Comparison of ENCODE assay signal across 9 cellular contexts in the genomic region with DNA sequence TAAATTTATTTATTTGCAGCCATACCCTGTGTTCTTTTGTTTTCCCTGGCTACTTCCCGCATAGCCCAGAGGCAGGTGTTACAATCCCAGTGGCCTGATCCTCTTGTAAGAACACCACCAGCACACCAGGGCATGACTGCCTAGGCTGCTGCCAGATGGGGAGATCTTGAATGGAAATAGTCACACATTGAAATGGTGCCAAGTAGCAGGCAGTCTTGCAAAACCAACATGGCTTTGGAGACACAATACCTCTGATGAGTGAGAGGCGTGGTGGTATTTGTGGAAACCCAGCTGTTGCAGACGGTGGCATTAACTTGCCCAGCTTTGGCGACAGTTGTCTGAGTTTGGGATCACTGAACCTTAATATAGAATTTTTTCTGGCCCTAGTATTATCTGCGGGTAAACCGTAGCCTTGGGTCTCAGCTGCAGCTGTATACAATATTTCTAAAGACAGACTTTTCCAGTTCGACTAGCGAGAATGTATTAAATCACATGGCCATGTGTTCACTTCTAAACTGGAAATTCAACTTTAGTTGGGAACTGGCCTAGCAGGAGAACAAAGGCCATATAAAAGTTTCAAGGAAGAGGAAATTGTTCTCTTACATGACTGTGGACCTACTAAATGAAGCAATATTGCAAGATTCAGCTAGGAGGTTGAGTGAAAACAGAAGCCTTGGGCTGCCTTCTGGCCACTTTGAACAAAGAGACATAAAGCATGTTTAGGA.
DNase-seq lines count a peak whose midpoint lies in the region.
"Had no signal": no experiment of that assay in that cellular context is flagged by ENCODE, and none has a peak within 500 bp of the region (broad histone marks: within the 10 kb centered on the region; RNA-seq: fewer than 3 reads in every experiment).

No MANE protein-coding gene starts in this region.

- in situ Hi-C loops in ACHN (cut with HindIII; ENCODE audit: low pct_ligation_motif_present, low pct_unique_long_range_greater_than_20kb, low sequenced_read_pairs), result no loop called here

- DNase-seq in Jurkat, Clone E6-1 (ENCODE audit: low read depth, low spot score), result peak; percentile 12
- DNase-seq in NCI-H510A (lab: John Stamatoyannopoulos, UW), result peak; percentile 66
- DNase-seq in epithelial cell of prostate (ENCODE audit: low read depth, low spot score), result peak; percentile 87
- peak; percentile 45 for DNase-seq in skeletal muscle cell (ENCODE audit: low read depth)
- DNase-seq in ACHN, result no peak
- DNase-seq in hypothalamus (lab: John Stamatoyannopoulos, UW), result no peak
- no peak for DNase-seq in foreskin melanocyte
- no peak for DNase-seq in posterior vena cava (ENCODE audit: low spot score)
- DNase-seq: NCI-H526 treated with DMSO at 0.1 percent for 48 hours had no signal

- H3K4me3 ChIP-seq in Jurkat, Clone E6-1 (ENCODE audit: low read length), result no peak overlapping the region
- no peak overlapping the region for H3K4me3 ChIP-seq in skeletal muscle cell (ENCODE audit: low read depth, low read length)

- H3K27ac ChIP-seq in epithelial cell of prostate, result peak overlapping the region; percentile 81

- intact Hi-C loops in posterior vena cava (cut with DNase I), result no loop called here

Comparison
In these comparisons a context has a peak if more than half of its experiments do, and no peak if none do; other contexts are left out.
1. DNase-seq: peak in Jurkat, Clone E6-1 (single experiment), NCI-H510A (single experiment), epithelial cell of prostate (single experiment) and skeletal muscle cell (single experiment); none in ACHN (single experiment), hypothalamus (0 of 51), foreskin melanocyte (single experiment) and posterior vena cava (single experiment).